In the genomic region with DNA sequence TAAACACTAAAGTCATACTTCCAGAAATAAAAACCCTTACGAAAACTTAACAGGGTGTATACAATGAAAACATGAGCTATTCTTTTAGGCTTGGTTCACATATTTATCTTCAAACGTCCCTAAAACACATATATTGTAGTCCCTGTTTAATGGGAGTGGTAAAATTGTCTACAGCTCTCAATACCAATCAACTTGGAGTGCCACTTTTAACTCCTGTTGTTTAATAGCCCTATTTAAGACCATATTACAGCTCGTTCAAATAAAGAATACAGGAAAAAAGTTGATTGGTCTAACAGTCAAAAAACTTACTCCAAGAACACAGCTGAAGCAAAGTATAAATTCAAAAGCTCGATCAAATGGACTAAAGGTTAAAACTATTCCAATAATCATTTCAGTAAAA, we compare ENCODE assay signal across 10 cellular contexts. TPM values are rescaled to one million over a fixed set of nuclear protein-coding genes. Genes with fewer than 3 reads are reported as not detected.
DNase-seq lines count a peak whose midpoint lies in the region; ATAC-seq and TF ChIP-seq lines count a peak whose summit lies in the region.
"Had no signal": no experiment of that assay in that cellular context is flagged by ENCODE, and none has a peak within 500 bp of the region (broad histone marks: within the 10 kb centered on the region; RNA-seq: fewer than 3 reads in every experiment).

No MANE protein-coding gene starts in this region.

- TF ChIP-seq CTCF in heart left ventricle (IDR thresholded peaks at IDR 0.05): no peak
- no peak for TF ChIP-seq CTCF in astrocyte of the cerebellum (IDR thresholded peaks at IDR 0.05; ENCODE audit: low read depth, low read length, missing control alignments)

- peaks cover 11 to 66% (median 62%) of the 10 kb centered on the region in 12 donors for H3K4me1 ChIP-seq in heart left ventricle
- no peaks in the 10 kb centered on the region for H3K4me1 ChIP-seq in urinary bladder (ENCODE audit: insufficient read depth)

- in situ Hi-C loops in astrocyte of the cerebellum (cut with HindIII; ENCODE audit: low sequenced_read_pairs): no loop called here

- DNase-seq in heart left ventricle (no peak), left cardiac atrium (no peak), astrocyte of the cerebellum (ENCODE audit: low read depth) (no peak), memory B cell (ENCODE audit: low spot score in 2 of 2) (no peak), NCI-H1694 (lab: John Stamatoyannopoulos, UW) (no peak), NCI-H2171 (lab: John Stamatoyannopoulos, UW) (no peak)
- no peak for DNase-seq in stimulated activated CD4-positive, alpha-beta T cell treated with anti-CD3 and anti-CD28 coated beads, Interleukin-2, amount 100 ng/mL, for 24 hours
- DNase-seq: activated CD4-positive, CD25-positive, alpha-beta regulatory T cell had no signal

- no peak for TF ChIP-seq POLR2A in heart left ventricle (IDR thresholded peaks at IDR 0.05)

- no peak for ATAC-seq in heart left ventricle
- no peak for ATAC-seq in left cardiac atrium
- ATAC-seq in memory B cell (ENCODE audit: low read depth): no peak

- peak overlapping the region; percentile 70 for H3K4me3 Mint-ChIP-seq in memory B cell
- H3K4me3 Mint-ChIP-seq: central memory CD8-positive, alpha-beta T cell had no signal

- no peaks in the 10 kb centered on the region for H3K27me3 ChIP-seq in heart left ventricle

- H3K36me3 ChIP-seq in heart left ventricle (peaks cover 0 to 35% (median 7%) of the 10 kb centered on the region in 9 donors), urinary bladder (ENCODE audit: insufficient read depth) (no peaks in the 10 kb centered on the region)

- H3K4me3 ChIP-seq in heart left ventricle (peak overlapping the region in 10 of 12 donors; percentile 1 to 95 (median 90)), astrocyte of the cerebellum (ENCODE audit: low read depth, low read length) (peak overlapping the region; percentile 98), urinary bladder (ENCODE audit: low read depth, low read length) (no peak overlapping the region)

- H3K9me3 ChIP-seq in heart left ventricle: no peaks in the 10 kb centered on the region

- H3K36me3 Mint-ChIP-seq in memory B cell: peaks cover 19% of the 10 kb centered on the region

- no peaks in the 10 kb centered on the region for H3K27me3 Mint-ChIP-seq in memory B cell
- H3K27me3 Mint-ChIP-seq: central memory CD8-positive, alpha-beta T cell had no signal

- intact Hi-C loops in heart left ventricle (cut with DNase I): loop anchor here in 4 of 10 donors (5.0 to 10.0 kb wide), 4 partner anchors 191 to 319 kb away; a partner anchor contains a TSS
- intact Hi-C loops in left cardiac atrium (cut with DNase I): no loop called here

- H3K27ac Mint-ChIP-seq in memory B cell: peak overlapping the region; percentile 82

- H3K27ac ChIP-seq in heart left ventricle (peak overlapping the region in 5 of 12 donors; percentile 10 to 100 (median 100)), urinary bladder (ENCODE audit: low read depth) (peak overlapping the region; percentile 18)

- WGBS in heart left ventricle, 4 donors: 20 to 29% (median 22%) methylated on average over 4 of the region's 4 CpGs
- WGBS in urinary bladder: 17% methylated on average over 4 of the region's 4 CpGs

- no peaks in the 10 kb centered on the region for H3K9me3 Mint-ChIP-seq in memory B cell
- H3K9me3 Mint-ChIP-seq: central memory CD8-positive, alpha-beta T cell had no signal

- peaks cover 35% of the 10 kb centered on the region for H3K4me1 Mint-ChIP-seq in memory B cell

RNA-seq across cellular contexts. Expression of a gene that starts 3.9 kb away (rescaled TPM):
- total RNA-seq in heart left ventricle (100 to 1,000 TPM; 216 to 381 (median 258) TPM), left cardiac atrium (100 to 1,000 TPM; 233 to 294 TPM), urinary bladder (285 TPM)
- polyA plus RNA-seq in heart left ventricle (100 to 1,000 TPM in 1 of 2 donors, 10 to 100 TPM in 1; 87.4 to 351 TPM), urinary bladder (220 TPM)

RNA-seq across cellular contexts. Expression of a gene that starts 45.3 kb away (rescaled TPM):
- total RNA-seq in heart left ventricle: 10 to 100 TPM in 7 of 9 donors, 1 to 10 TPM in 2; 9.0 to 22.3 (median 18.4) TPM
- 10 to 100 TPM; 11.3 to 35.8 TPM for polyA plus RNA-seq in heart left ventricle
- 10 to 100 TPM; 18.5 to 20.0 TPM for total RNA-seq in left cardiac atrium
- total RNA-seq in urinary bladder: 36.7 TPM
- 19.2 TPM for polyA plus RNA-seq in urinary bladder
